ENCODE assay signal across 31 cellular contexts in the genomic region with DNA sequence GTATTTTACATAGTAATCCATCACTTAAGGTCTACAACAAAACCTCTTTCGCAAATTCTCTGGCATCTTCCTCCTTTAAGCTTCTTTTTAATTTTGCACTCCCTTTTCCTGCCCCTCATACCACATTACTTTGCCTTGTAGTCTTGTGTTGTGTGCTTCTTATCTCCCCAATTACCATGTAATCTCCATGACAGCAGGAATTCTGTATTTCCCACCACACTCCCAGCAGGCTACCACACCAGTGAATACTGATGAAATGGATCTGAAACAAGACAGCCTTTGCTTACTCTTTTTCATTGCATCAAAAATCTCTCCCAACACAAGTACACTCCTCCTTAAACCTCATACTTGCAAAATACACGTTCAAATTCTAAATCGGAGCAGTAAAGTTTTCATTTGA.
DNase-seq lines count a peak whose midpoint lies in the region; ATAC-seq, FAIRE-seq and TF ChIP-seq lines count a peak whose summit lies in the region.
"Had no signal": no experiment of that assay in that cellular context is flagged by ENCODE, and none has a peak within 500 bp of the region (broad histone marks: within the 10 kb centered on the region; RNA-seq: fewer than 3 reads in every experiment).

No MANE protein-coding gene starts in this region.

- DNase-seq in GM23338 (ENCODE audit: low spot score) = peak; percentile 70
- DNase-seq in SK-N-MC (ENCODE audit: low read depth, low spot score) = peak; percentile 70
- DNase-seq in H1 (ENCODE audit: low read depth in 1 of 2, low spot score in 2 of 2) = no peak
- DNase-seq in mesenchymal stem cell = peak; percentile 28
- DNase-seq in glutamatergic neuron = no peak
- DNase-seq in activated T-cell treated with anti-CD3 and anti-CD28 coated beads, Interleukin-2, amount 50 U/mL, for 48 hours = no peak
- DNase-seq in HK-2 (ENCODE audit: unreplicated experiment) = no peak
- no peak for DNase-seq in HAP-1 (ENCODE audit: low spot score in 2 of 2)
- DNase-seq: ACHN; activated CD4-positive, alpha-beta T cell treated with anti-CD3 and anti-CD28 coated beads, Interleukin-2, amount 50 U/mL, for 48 hours; activated CD4-positive, CD25-positive, alpha-beta regulatory T cell; activated CD8-positive, alpha-beta memory T cell treated with anti-CD3 and anti-CD28 coated beads, Interleukin-2, amount 50 U/mL, for 4 hours; activated naive CD8-positive, alpha-beta T cell treated with anti-CD3 and anti-CD28 coated beads for 36 hours; COR-L47; head of caudate nucleus; NCI-H1417 treated with DMSO at 0.1 percent for 48 hours; NCI-H510A treated with DMSO at 0.1 percent for 48 hours; NK-92 treated with Interleukin-12 subunit alpha and Interleukin-12 subunit beta, amount 100 ng/mL, for 24 hours; pancreas; SHP77; stimulated activated CD4-positive, alpha-beta T cell treated with anti-CD3 and anti-CD28 coated beads, Interleukin-12 subunit alpha, Interleukin-12 subunit beta, amount 100 ng/mL, for 4 hours; stimulated activated CD4-positive, alpha-beta T cell treated with anti-CD3 and anti-CD28 coated beads, Interleukin-4, amount 100 ng/mL, for 4 hours; stimulated activated naive CD4-positive, alpha-beta T cell; testis had no signal

- H4K91ac ChIP-seq in H1 (replicated peaks; ENCODE audit: insufficient read length, low read length) = no peak overlapping the region
- no peak overlapping the region for H4K91ac ChIP-seq in mesenchymal stem cell (ENCODE audit: low read length)

- H3K9ac ChIP-seq in SK-N-MC (ENCODE audit: insufficient read length) = no peak overlapping the region
- no peak overlapping the region for H3K9ac ChIP-seq in H1 (replicated peaks in 1 of 4; ENCODE audit: extremely low read depth in 1 of 4, low read depth in 3 of 4, low read length in 3 of 4)
- no peak overlapping the region for H3K9ac ChIP-seq in mesenchymal stem cell (ENCODE audit: low read length)
- H3K9ac ChIP-seq: BLaER1 treated with 17β-estradiol and CSF1 and Interleukin-3, amounts not matched to agents 10 nM and 100 nM had no signal

- no peak overlapping the region for H2BK20ac ChIP-seq in H1 (ENCODE audit: low read length)

- H3K4me2 ChIP-seq in GM23338 (peak overlapping the region; percentile 30), H1 (ENCODE audit: insufficient read depth in 1 of 2, low read depth in 2 of 2, low read length in 2 of 2) (peak overlapping the region; percentile 20 to 55), mesenchymal stem cell (ENCODE audit: low read length, poor library complexity, severe bottlenecking) (no peak overlapping the region)
- H3K4me2 ChIP-seq: BLaER1 treated with 17β-estradiol and CSF1 and Interleukin-3, amounts not matched to agents 10 nM and 100 nM had no signal

- H4K20me1 ChIP-seq in GM23338 (replicated peaks; ENCODE audit: insufficient read depth) (no peaks in the 10 kb centered on the region), H1 (replicated peaks in 1 of 2; ENCODE audit: control insufficient read depth in 1 of 2, insufficient read depth in 2 of 2, low read length in 2 of 2) (no peaks in the 10 kb centered on the region)
- H4K20me1 ChIP-seq: BLaER1 treated with 17β-estradiol and CSF1 and Interleukin-3, amounts not matched to agents 10 nM and 100 nM had no signal

- CTCF ChIA-PET in H1 (lab: Charles Lee; ENCODE audit: partially characterized antibody) = interaction anchor here (0.5 to 0.9 kb wide), 2 partner anchors 12 to 317 kb away, joined by 3 to 4 read pairs; no protein-coding TSS in a partner anchor

- no peaks in the 10 kb centered on the region for H3K27me3 ChIP-seq in GM23338 (ENCODE audit: insufficient read depth)
- H3K27me3 ChIP-seq in H1 (replicated peaks in 1 of 4; ENCODE audit: control insufficient read depth in 3 of 4, extremely low read depth in 1 of 4, insufficient read depth in 3 of 4, low read length in 3 of 4) = no peaks in the 10 kb centered on the region
- H3K27me3 ChIP-seq in mesenchymal stem cell (ENCODE audit: control insufficient read depth in 1 of 2, insufficient read depth in 1 of 2, low read length in 2 of 2) = no peaks in the 10 kb centered on the region
- no peaks in the 10 kb centered on the region for H3K27me3 ChIP-seq in HAP-1 (ENCODE audit: low read depth)
- H3K27me3 ChIP-seq: BLaER1 treated with 17β-estradiol and CSF1 and Interleukin-3, amounts not matched to agents 10 nM and 100 nM; pancreas; right atrium auricular region; testis; vagina had no signal

- no peaks in the 10 kb centered on the region for H3F3A ChIP-seq in GM23338 (replicated peaks; ENCODE audit: low read depth)

- TF ChIP-seq EP300 in H1 (IDR thresholded peaks at IDR 0.05; ENCODE audit: borderline replicate concordance in 1 of 2, low read depth in 2 of 2, low read length in 2 of 2) = peak in 1 of 2 experiments; percentile 63; a peak in 1 of 3 replicates

- no peaks in the 10 kb centered on the region for H3K9me3 ChIP-seq in SK-N-MC (ENCODE audit: low read depth, low read length)
- no peaks in the 10 kb centered on the region for H3K9me3 ChIP-seq in H1 (ENCODE audit: insufficient read depth in 2 of 2, low read depth in 1 of 2, low read length in 1 of 2)
- peaks cover 4% of the 10 kb centered on the region for H3K9me3 ChIP-seq in mesenchymal stem cell (ENCODE audit: control insufficient read depth, low read length)
- H3K9me3 ChIP-seq in HAP-1 = no peaks in the 10 kb centered on the region
- H3K9me3 ChIP-seq: BLaER1 treated with 17β-estradiol and CSF1 and Interleukin-3, amounts not matched to agents 10 nM and 100 nM; pancreas; right atrium auricular region; testis; vagina had no signal

- H2BK120ac ChIP-seq in H1 (replicated peaks; ENCODE audit: low read depth, low read length) (no peak overlapping the region), mesenchymal stem cell (ENCODE audit: low read depth, low read length) (no peak overlapping the region)

- H3K9me2 ChIP-seq in GM23338 (ENCODE audit: insufficient read depth) = 0 out of 2 replicates have a peak, but pooled peaks cover 4% of the 10 kb centered on the region

- POLR2A ChIA-PET in H1 (lab: Charles Lee; ENCODE audit: partially characterized antibody) = interaction anchor here (1.0 to 1.4 kb wide), 2 partner anchors 11 to 169 kb away, joined by 3 read pairs; no protein-coding TSS in a partner anchor

- TF ChIP-seq RAD21 in H1 (IDR thresholded peaks at IDR 0.05 in 1 of 2, conservative IDR thresholded peaks at IDR 0.05 in 1 of 2; ENCODE audit: low read depth in 2 of 2, low read length in 2 of 2) = no peak

- TF ChIP-seq POLR2A in H1 (IDR thresholded peaks at IDR 0.05; ENCODE audit: control extremely low read depth in 1 of 2, low read depth in 2 of 2, low read length in 2 of 2) = no peak

- in situ Hi-C loops in HAP-1 (cut with MboI; ENCODE audit: low sequenced_read_pairs) = no loop called here

- H3K9me3 Mint-ChIP-seq in GM23338 (no peaks in the 10 kb centered on the region), glutamatergic neuron (ENCODE audit: unreplicated experiment) (no peaks in the 10 kb centered on the region)
- H3K9me3 Mint-ChIP-seq: activated T-helper 2 cell treated with anti-CD3 and anti-CD28 coated beads, Interferon-gamma antibody, Interleukin-2, Interleukin-4, amounts not matched to agents 10 μg/mL and 5 μg/mL and 100 μg/mL, durations not matched to agents 14 hours and 24 hours and 36 hours; dendritic cell treated with granulocyte-macrophage colony-stimulating factor and Interleukin-4, amounts not matched to agents 40 ng/mL and 50 ng/mL, for 4 days; natural killer cell treated with Interleukin-12 subunit alpha and Interleukin-12 subunit beta and Interleukin-15 and Interleukin-18, amount 100 ng/mL, for 72 hours had no signal

- H3K18ac ChIP-seq in H1 (ENCODE audit: extremely low read depth, low read length) (no peak overlapping the region), mesenchymal stem cell (ENCODE audit: low read depth in 1 of 2, low read length in 2 of 2) (no peak overlapping the region)

- H2BK5ac ChIP-seq in H1 (ENCODE audit: low read depth, low read length) (no peak overlapping the region), mesenchymal stem cell (ENCODE audit: low read depth, low read length, poor library complexity, severe bottlenecking) (no peak overlapping the region)

- peak; percentile 94 for FAIRE-seq in H1 (lab: Jason Lieb, UNC)
- FAIRE-seq: H54, pancreas had no signal

- H3K27me3 Mint-ChIP-seq in GM23338 (ENCODE audit: insufficient read depth, low read depth, poor library complexity) = peaks cover 2% of the 10 kb centered on the region
- H3K27me3 Mint-ChIP-seq in glutamatergic neuron (ENCODE audit: unreplicated experiment) = no peaks in the 10 kb centered on the region
- H3K27me3 Mint-ChIP-seq: activated naive CD8-positive, alpha-beta T cell treated with anti-CD3 and anti-CD28 coated beads for 36 hours; dendritic cell treated with granulocyte-macrophage colony-stimulating factor and Interleukin-4, amounts not matched to agents 40 ng/mL and 50 ng/mL, for 4 days had no signal

- H3K4me1 ChIP-seq in GM23338 (ENCODE audit: insufficient read depth) (peaks cover 18% of the 10 kb centered on the region), H1 (replicated peaks in 1 of 4; ENCODE audit: control insufficient read depth in 3 of 4, insufficient read depth in 4 of 4, low read length in 3 of 4) (peaks cover 0 to 8% (median 5%) of the 10 kb centered on the region in 4 experiments; a peak in 4 of 7 replicates), mesenchymal stem cell (ENCODE audit: control insufficient read depth, insufficient read depth, low read depth, low read length) (no peaks in the 10 kb centered on the region), HAP-1 (peaks cover 3% of the 10 kb centered on the region; the same call in 1 of the 2 replicates)
- H3K4me1 ChIP-seq: BLaER1 treated with 17β-estradiol and CSF1 and Interleukin-3, amounts not matched to agents 10 nM and 100 nM; pancreas; right atrium auricular region; testis; vagina had no signal

- H3K27ac ChIP-seq in GM23338 (ENCODE audit: low read depth) (0 out of 2 replicates have a peak overlapping the region, but pooled peaks have one; percentile 10), SK-N-MC (peak overlapping the region; percentile 73), H1 (ENCODE audit: low read depth, low read length) (no peak overlapping the region; the same call in 1 of the 2 replicates), mesenchymal stem cell (ENCODE audit: low read length, poor library complexity, severe bottlenecking) (no peak overlapping the region)
- H3K27ac ChIP-seq: BLaER1 treated with 17β-estradiol and CSF1 and Interleukin-3, amounts not matched to agents 10 nM and 100 nM; pancreas; right atrium auricular region; testis; vagina had no signal

- no peak overlapping the region for H3K23ac ChIP-seq in H1 (ENCODE audit: insufficient read length)
- H3K23ac ChIP-seq in mesenchymal stem cell (ENCODE audit: low read length in 2 of 2) = no peak overlapping the region

- no peak overlapping the region for H4K5ac ChIP-seq in H1 (ENCODE audit: insufficient read length, low read depth, low read length)

- H3K4me1 Mint-ChIP-seq in GM23338 (peaks cover 40% of the 10 kb centered on the region), glutamatergic neuron (ENCODE audit: low read depth, unreplicated experiment) (peaks cover 5% of the 10 kb centered on the region)
- H3K4me1 Mint-ChIP-seq: activated naive CD8-positive, alpha-beta T cell treated with anti-CD3 and anti-CD28 coated beads for 36 hours had no signal

- no peak overlapping the region for H3K4ac ChIP-seq in H1 (replicated peaks; ENCODE audit: insufficient read length, low read depth, low read length)
- no peak overlapping the region for H3K4ac ChIP-seq in mesenchymal stem cell (ENCODE audit: low read depth in 1 of 2, low read length in 2 of 2)

- peak overlapping the region; percentile 6 for H3K4me3 ChIP-seq in GM23338
- peak overlapping the region; percentile 44 for H3K4me3 ChIP-seq in SK-N-MC
- peak overlapping the region in 2 of 4 experiments; percentile 13 to 39; a peak in 4 of 8 replicates for H3K4me3 ChIP-seq in H1 (ENCODE audit: extremely low read depth in 1 of 4, insufficient read depth in 2 of 4, low read depth in 3 of 4, low read length in 4 of 4)
- no peak overlapping the region for H3K4me3 ChIP-seq in mesenchymal stem cell (ENCODE audit: insufficient read depth in 1 of 2, low read depth in 1 of 2, low read length in 2 of 2)
- H3K4me3 ChIP-seq in HAP-1 = no peak overlapping the region
- H3K4me3 ChIP-seq: BLaER1 treated with 17β-estradiol and CSF1 and Interleukin-3, amounts not matched to agents 10 nM and 100 nM; pancreas; right atrium auricular region; testis; vagina had no signal

- no peak overlapping the region for H3K14ac ChIP-seq in H1 (ENCODE audit: insufficient read length)
- no peak overlapping the region for H3K14ac ChIP-seq in mesenchymal stem cell (ENCODE audit: low read length in 2 of 2)

- H3K4me3 Mint-ChIP-seq in GM23338 (peak overlapping the region; percentile 36), glutamatergic neuron (ENCODE audit: unreplicated experiment) (no peak overlapping the region)
- H3K4me3 Mint-ChIP-seq: activated naive CD8-positive, alpha-beta T cell treated with anti-CD3 and anti-CD28 coated beads for 36 hours; dendritic cell treated with granulocyte-macrophage colony-stimulating factor and Interleukin-4, amounts not matched to agents 40 ng/mL and 50 ng/mL, for 4 days; natural killer cell treated with Interleukin-12 subunit alpha and Interleukin-12 subunit beta and Interleukin-15 and Interleukin-18, amount 100 ng/mL, for 72 hours had no signal

- no peaks in the 10 kb centered on the region for H3K79me2 ChIP-seq in GM23338 (replicated peaks; ENCODE audit: insufficient read depth)
- H3K79me2 ChIP-seq in H1 (ENCODE audit: control insufficient read depth in 1 of 2, insufficient read depth in 2 of 2, low read length in 2 of 2) = no peaks in the 10 kb centered on the region

- ATAC-seq in GM23338 = peak; percentile 98
- ATAC-seq: natural killer cell treated with Interleukin-12 subunit alpha and Interleukin-12 subunit beta and Interleukin-15 and Interleukin-18, amount 100 ng/mL, for 72 hours; pancreas had no signal

- no peak overlapping the region for H2BK15ac ChIP-seq in H1 (ENCODE audit: low read length)
- H2BK15ac ChIP-seq in mesenchymal stem cell (ENCODE audit: low read depth, poor library complexity, severe bottlenecking) = no peak overlapping the region

- WGBS in H1 (ENCODE audit: extremely low coverage in 1 of 2, insufficient coverage in 1 of 2, insufficient read length in 1 of 2, insufficient replicate concordance in 2 of 2, low coverage in 1 of 2, low lambda C conversion rate in 2 of 2, missing lambda C conversion rate in 1 of 2), 2 experiments = 13% methylated on average over 3 of the region's 3 CpGs; no CpG with 5 or more reads in 1 of the 2 experiments
- WGBS in mesenchymal stem cell = 35% methylated on average over 1 of the region's 3 CpGs

- no peak overlapping the region for H3K56ac ChIP-seq in H1 (replicated peaks; ENCODE audit: insufficient read length, low read depth, low read length)

- H3K36me3 ChIP-seq in GM23338 (ENCODE audit: insufficient read depth) (no peaks in the 10 kb centered on the region), SK-N-MC (ENCODE audit: insufficient read depth, low read length) (no peaks in the 10 kb centered on the region), H1 (ENCODE audit: control insufficient read depth in 2 of 4, insufficient read depth in 4 of 4, low read length in 3 of 4) (no peaks in the 10 kb centered on the region), mesenchymal stem cell (ENCODE audit: control insufficient read depth in 1 of 2, insufficient read depth in 2 of 2, low read depth in 1 of 2, low read length in 2 of 2) (no peaks in the 10 kb centered on the region), HAP-1 (replicated peaks) (no peaks in the 10 kb centered on the region)
- H3K36me3 ChIP-seq: BLaER1 treated with 17β-estradiol and CSF1 and Interleukin-3, amounts not matched to agents 10 nM and 100 nM; pancreas; right atrium auricular region; vagina had no signal

- H3K79me1 ChIP-seq in H1 (ENCODE audit: low read depth, low read length) (no peaks in the 10 kb centered on the region), mesenchymal stem cell (replicated peaks; ENCODE audit: low read length, poor library complexity, severe bottlenecking) (no peaks in the 10 kb centered on the region)

- H2AK5ac ChIP-seq in H1 (ENCODE audit: low read depth, low read length) (no peak overlapping the region), mesenchymal stem cell (ENCODE audit: low read length, severe bottlenecking) (no peak overlapping the region)

- no peak for TF ChIP-seq CTCF in GM23338 (conservative IDR thresholded peaks at IDR 0.05; ENCODE audit: low read depth in 2 of 2)
- TF ChIP-seq CTCF in H1 (IDR thresholded peaks at IDR 0.05; ENCODE audit: control extremely low read depth in 1 of 3, insufficient read depth in 1 of 3, low read depth in 1 of 3, low read length in 3 of 3) = no peak
- TF ChIP-seq CTCF in glutamatergic neuron (IDR thresholded peaks at IDR 0.05; ENCODE audit: partially characterized antibody, unreplicated experiment) = no peak

- H3K36me3 Mint-ChIP-seq in GM23338 (ENCODE audit: low read depth) (no peaks in the 10 kb centered on the region; the same call in 2 of the 3 replicates), glutamatergic neuron (ENCODE audit: unreplicated experiment) (no peaks in the 10 kb centered on the region)
- H3K36me3 Mint-ChIP-seq: activated naive CD8-positive, alpha-beta T cell treated with anti-CD3 and anti-CD28 coated beads for 36 hours; natural killer cell treated with Interleukin-12 subunit alpha and Interleukin-12 subunit beta and Interleukin-15 and Interleukin-18, amount 100 ng/mL, for 72 hours had no signal

- H4K8ac ChIP-seq in H1 (ENCODE audit: extremely low read depth, insufficient read depth, low read length) (no peak overlapping the region), mesenchymal stem cell (ENCODE audit: low read length) (no peak overlapping the region)

- H2BK12ac ChIP-seq in H1 (ENCODE audit: low read depth, low read length) = no peak overlapping the region
- no peak overlapping the region for H2BK12ac ChIP-seq in mesenchymal stem cell (ENCODE audit: low read length in 2 of 2)

- no peaks in the 10 kb centered on the region for H3K23me2 ChIP-seq in H1 (ENCODE audit: low read depth, low read length)

- H3K27ac Mint-ChIP-seq in GM23338 (peak overlapping the region; percentile 78), glutamatergic neuron (ENCODE audit: unreplicated experiment) (no peak overlapping the region)
- H3K27ac Mint-ChIP-seq: activated naive CD8-positive, alpha-beta T cell treated with anti-CD3 and anti-CD28 coated beads for 36 hours; activated T-helper 2 cell treated with anti-CD3 and anti-CD28 coated beads, Interferon-gamma antibody, Interleukin-2, Interleukin-4, amounts not matched to agents 10 μg/mL and 5 μg/mL and 100 μg/mL, durations not matched to agents 14 hours and 24 hours and 36 hours; dendritic cell treated with granulocyte-macrophage colony-stimulating factor and Interleukin-4, amounts not matched to agents 40 ng/mL and 50 ng/mL, for 4 days; natural killer cell treated with Interleukin-12 subunit alpha and Interleukin-12 subunit beta and Interleukin-15 and Interleukin-18, amount 100 ng/mL, for 72 hours had no signal

- no peak overlapping the region for H2AFZ ChIP-seq in GM23338
- no peak overlapping the region for H2AFZ ChIP-seq in H1 (ENCODE audit: low read length)
- H2AFZ ChIP-seq in mesenchymal stem cell (ENCODE audit: low read depth, low read length) = no peak overlapping the region

Comparison
In these comparisons a context has a peak if more than half of its experiments do, and no peak if none do; other contexts are left out.
1. DNase-seq: peak in GM23338 (single experiment), SK-N-MC (single experiment) and mesenchymal stem cell (single experiment); none in H1 (0 of 2), glutamatergic neuron (single experiment), activated T-cell treated with anti-CD3 and anti-CD28 coated beads, Interleukin-2, amount 50 U/mL, for 48 hours (0 of 2), HK-2 (single experiment) and HAP-1 (0 of 2).
2. H3K27ac ChIP-seq: peak in GM23338 (single experiment) and SK-N-MC (single experiment); none in H1 (single experiment) and mesenchymal stem cell (single experiment).
3. H3K4me3 ChIP-seq: peak in GM23338 (single experiment) and SK-N-MC (single experiment); none in mesenchymal stem cell (0 of 2) and HAP-1 (single experiment).